In genomic region chr2:111698089-111698488, GRCh38 we compare ENCODE assay signal across 17 cellular contexts.
DNase-seq lines count a peak whose midpoint lies in the region; ATAC-seq and TF ChIP-seq lines count a peak whose summit lies in the region.
"Had no signal": no experiment of that assay in that cellular context is flagged by ENCODE, and none has a peak within 500 bp of the region (broad histone marks: within the 10 kb centered on the region; RNA-seq: fewer than 3 reads in every experiment).

No MANE protein-coding gene starts in this region.

- H3K4me1 ChIP-seq in ACC112 (ENCODE audit: control insufficient read depth, insufficient read depth, low read length, unreplicated experiment), result peaks cover 24% of the 10 kb centered on the region
- H3K4me1 ChIP-seq in mucosa of rectum (ENCODE audit: control insufficient read depth in 2 of 2, insufficient read depth in 2 of 2, low read length in 2 of 2), result peaks cover 19 to 27% of the 10 kb centered on the region in 2 donors
- H3K4me1 ChIP-seq in CD4-positive, alpha-beta memory T cell (ENCODE audit: insufficient read depth, low read length), result peaks cover 16% of the 10 kb centered on the region
- H3K4me1 ChIP-seq: breast epithelium, prostate gland had no signal

- ATAC-seq in GM18867 (IDR thresholded peaks at IDR 0.05; ENCODE audit: unreplicated experiment), result no peak

- POLR2A ChIA-PET in CD4-positive, alpha-beta memory T cell (lab: Charles Lee; ENCODE audit: partially characterized antibody), result interaction anchor here (1.3 kb wide), 1 partner anchor 14 kb away, joined by 3 read pairs; no protein-coding TSS in a partner anchor

- H3K9ac ChIP-seq in mucosa of rectum (ENCODE audit: low read depth in 1 of 2, low read length in 2 of 2), result peak overlapping the region in 1 of 2 donors; percentile 23

- peaks cover 4% of the 10 kb centered on the region for H3K36me3 Mint-ChIP-seq in chondrocyte (ENCODE audit: low read depth)
- H3K36me3 Mint-ChIP-seq in CD4-positive, alpha-beta memory T cell, result no peaks in the 10 kb centered on the region
- H3K36me3 Mint-ChIP-seq: CD4-positive, CD25-positive, alpha-beta regulatory T cell had no signal

- no peaks in the 10 kb centered on the region for H3K79me2 ChIP-seq in ACC112 (ENCODE audit: control insufficient read depth, insufficient read depth, low read length, unreplicated experiment)

- 0 out of 2 replicates have a peak overlapping the region, but pooled peaks have one; percentile 80 for H3K27ac ChIP-seq in ACC112 (ENCODE audit: low read depth, low read length)
- peak overlapping the region; percentile 62 for H3K27ac ChIP-seq in HL-60 (replicated peaks)
- peak overlapping the region; percentile 81 to 82 for H3K27ac ChIP-seq in mucosa of rectum (ENCODE audit: low read depth in 2 of 2, low read length in 2 of 2)
- H3K27ac ChIP-seq in CD4-positive, alpha-beta memory T cell (ENCODE audit: low read depth, low read length), result no peak overlapping the region
- H3K27ac ChIP-seq: breast epithelium, prostate gland, thoracic aorta had no signal

- H3K9me3 Mint-ChIP-seq in chondrocyte (ENCODE audit: low read depth), result peaks cover 14% of the 10 kb centered on the region
- H3K9me3 Mint-ChIP-seq in CD4-positive, alpha-beta memory T cell, result peaks cover 0 to 5% (median 0%) of the 10 kb centered on the region in 8 donors
- H3K9me3 Mint-ChIP-seq: activated naive CD4-positive, alpha-beta T cell treated with anti-CD3 and anti-CD28 coated beads for 36 hours; activated T-cell treated with anti-CD3 and anti-CD28 coated beads, Interleukin-2, amount 50 U/mL, for 4 hours had no signal

- CTCF ChIA-PET in CD4-positive, alpha-beta memory T cell (lab: Charles Lee; ENCODE audit: partially characterized antibody), result interaction anchor here (0.9 kb wide), 1 partner anchor 893 kb away, joined by 3 read pairs; no protein-coding TSS in a partner anchor

- H3K27me3 Mint-ChIP-seq in chondrocyte (ENCODE audit: low read depth), result no peaks in the 10 kb centered on the region
- H3K27me3 Mint-ChIP-seq in CD4-positive, alpha-beta memory T cell, result no peaks in the 10 kb centered on the region

- H3K27me3 ChIP-seq in ACC112 (ENCODE audit: insufficient read depth, low read length) (no peaks in the 10 kb centered on the region), HL-60 (ENCODE audit: insufficient read depth, poor library complexity, severe bottlenecking) (no peaks in the 10 kb centered on the region), mucosa of rectum (ENCODE audit: control insufficient read depth in 2 of 2, insufficient read depth in 2 of 2, low read length in 2 of 2) (no peaks in the 10 kb centered on the region)
- no peaks in the 10 kb centered on the region for H3K27me3 ChIP-seq in CD4-positive, alpha-beta memory T cell (ENCODE audit: insufficient read depth, low read length)
- H3K27me3 ChIP-seq: breast epithelium, heart left ventricle had no signal

- no peaks in the 10 kb centered on the region for H3K36me3 ChIP-seq in ACC112 (ENCODE audit: insufficient read depth, low read length)
- H3K36me3 ChIP-seq in mucosa of rectum (ENCODE audit: control insufficient read depth in 2 of 2, insufficient read depth in 2 of 2, low read length in 2 of 2), result no peaks in the 10 kb centered on the region
- no peaks in the 10 kb centered on the region for H3K36me3 ChIP-seq in CD4-positive, alpha-beta memory T cell (ENCODE audit: insufficient read depth, low read length)
- H3K36me3 ChIP-seq: breast epithelium, heart left ventricle, prostate gland, thoracic aorta had no signal

- H3K27ac Mint-ChIP-seq in chondrocyte (ENCODE audit: unreplicated experiment), result peak overlapping the region; percentile 22
- H3K27ac Mint-ChIP-seq in CD4-positive, alpha-beta memory T cell, result no peak overlapping the region
- H3K27ac Mint-ChIP-seq: activated naive CD4-positive, alpha-beta T cell treated with anti-CD3 and anti-CD28 coated beads for 36 hours had no signal

- DNase-seq in HL-60 (ENCODE audit: low read depth in 1 of 2, low spot score in 1 of 2) (no peak), chondrocyte (ENCODE audit: low spot score) (no peak), NCI-H1092 (lab: John Stamatoyannopoulos, UW) (no peak), superior temporal gyrus (ENCODE audit: extremely low spot score) (no peak)
- DNase-seq in CD4-positive, alpha-beta memory T cell, result no peak
- DNase-seq: NCI-H2227 treated with DMSO at 0.1 percent for 48 hours had no signal

- no peaks in the 10 kb centered on the region for H3K9me3 ChIP-seq in mucosa of rectum (ENCODE audit: control insufficient read depth in 2 of 2, low read length in 2 of 2)
- no peaks in the 10 kb centered on the region for H3K9me3 ChIP-seq in CD4-positive, alpha-beta memory T cell (ENCODE audit: control insufficient read depth in 1 of 2, low read length in 2 of 2)
- H3K9me3 ChIP-seq: breast epithelium, prostate gland, thoracic aorta had no signal

- no peak overlapping the region for H2AFZ ChIP-seq in ACC112 (ENCODE audit: low read length, unreplicated experiment)

- H3K4me1 Mint-ChIP-seq in chondrocyte (ENCODE audit: low read depth), result peaks cover 41% of the 10 kb centered on the region
- H3K4me1 Mint-ChIP-seq in CD4-positive, alpha-beta memory T cell, result peaks cover 6 to 16% (median 13%) of the 10 kb centered on the region in 4 donors

- H3K4me3 ChIP-seq in ACC112 (ENCODE audit: low read depth, low read length) (no peak overlapping the region), HL-60 (replicated peaks; ENCODE audit: insufficient read depth, low read length) (no peak overlapping the region), mucosa of rectum (ENCODE audit: low read length in 2 of 2) (no peak overlapping the region)
- H3K4me3 ChIP-seq in CD4-positive, alpha-beta memory T cell (ENCODE audit: low read length in 2 of 2), result no peak overlapping the region
- H3K4me3 ChIP-seq: breast epithelium, prostate gland had no signal

- intact Hi-C loops in CD4-positive, alpha-beta memory T cell (cut with micrococcal nuclease), result no loop called here

- no peak for TF ChIP-seq CTCF in HL-60 (IDR thresholded peaks at IDR 0.05; ENCODE audit: insufficient read depth, low read length)
- TF ChIP-seq CTCF in chondrocyte (IDR thresholded peaks at IDR 0.05), result no peak

- no peak overlapping the region for H3K4me3 Mint-ChIP-seq in chondrocyte (ENCODE audit: unreplicated experiment)
- no peak overlapping the region for H3K4me3 Mint-ChIP-seq in CD4-positive, alpha-beta memory T cell
- H3K4me3 Mint-ChIP-seq: activated naive CD4-positive, alpha-beta T cell treated with anti-CD3 and anti-CD28 coated beads for 36 hours; stimulated activated memory B cell treated with anti-CD40 and anti-IgM and Interleukin-4, amounts not matched to agents 10 μg/mL and 1 μg/mL and 100 μg/mL, for 72 hours had no signal
